ENCODE assay signal across 1 cellular context in the genomic region with DNA sequence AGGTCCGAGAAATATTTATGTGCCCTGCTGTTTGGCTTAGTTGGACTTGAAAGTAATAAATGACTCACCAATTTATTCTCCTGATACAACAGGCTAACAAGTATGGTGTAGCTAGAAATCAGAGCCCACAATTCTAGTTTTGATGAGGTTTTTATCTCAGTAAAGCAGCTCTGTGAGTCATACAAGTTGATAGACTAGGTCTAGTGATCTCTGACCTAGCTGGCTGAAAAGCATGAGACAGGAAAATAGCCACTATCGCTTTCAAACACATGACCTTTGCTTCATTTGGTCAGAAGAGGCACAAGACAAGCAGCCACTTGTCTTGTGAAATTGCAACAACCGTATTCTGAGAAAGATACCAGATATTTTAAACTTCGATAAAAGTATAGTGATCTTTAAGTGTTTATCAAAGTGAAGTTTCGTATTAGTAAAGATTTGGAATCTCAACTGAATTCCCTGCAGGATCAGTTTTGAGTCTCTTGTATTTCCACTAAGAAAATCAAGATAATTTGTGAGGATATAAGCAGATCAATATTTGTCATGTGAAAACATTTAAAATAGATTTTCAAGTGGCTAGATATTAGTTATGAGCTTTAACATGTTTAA.
TF ChIP-seq lines count a peak whose summit lies in the region.

No MANE protein-coding gene starts in this region.

TF ChIP-seq in HepG2, 621 proteins besides CTCF, POLR2A, EP300 and RAD21 (continued from another document and continues in another):
- TF ChIP-seq, protein P1, sequence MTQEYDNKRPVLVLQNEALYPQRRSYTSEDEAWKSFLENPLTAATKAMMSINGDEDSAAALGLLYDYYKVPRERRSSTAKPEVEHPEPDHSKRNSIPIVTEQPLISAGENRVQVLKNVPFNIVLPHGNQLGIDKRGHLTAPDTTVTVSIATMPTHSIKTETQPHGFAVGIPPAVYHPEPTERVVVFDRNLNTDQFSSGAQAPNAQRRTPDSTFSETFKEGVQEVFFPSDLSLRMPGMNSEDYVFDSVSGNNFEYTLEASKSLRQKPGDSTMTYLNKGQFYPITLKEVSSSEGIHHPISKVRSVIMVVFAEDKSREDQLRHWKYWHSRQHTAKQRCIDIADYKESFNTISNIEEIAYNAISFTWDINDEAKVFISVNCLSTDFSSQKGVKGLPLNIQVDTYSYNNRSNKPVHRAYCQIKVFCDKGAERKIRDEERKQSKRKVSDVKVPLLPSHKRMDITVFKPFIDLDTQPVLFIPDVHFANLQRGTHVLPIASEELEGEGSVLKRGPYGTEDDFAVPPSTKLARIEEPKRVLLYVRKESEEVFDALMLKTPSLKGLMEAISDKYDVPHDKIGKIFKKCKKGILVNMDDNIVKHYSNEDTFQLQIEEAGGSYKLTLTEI (CRISPR knock-in tag; conservative IDR thresholded peaks at IDR 0.05): no peak
- TF ChIP-seq IRF1 (CRISPR knock-in tag; IDR thresholded peaks at IDR 0.05; ENCODE audit: low read depth) (no peak), RELA (CRISPR knock-in tag; IDR thresholded peaks at IDR 0.05) (no peak), HMGXB3 (CRISPR knock-in tag; IDR thresholded peaks at IDR 0.05; ENCODE audit: borderline replicate concordance) (no peak), HDAC2 (CRISPR knock-in tag; IDR thresholded peaks at IDR 0.05) (peak; percentile 63; the same call in 1 of the 2 replicates), FUBP1 (CRISPR knock-in tag; IDR thresholded peaks at IDR 0.05; ENCODE audit: borderline replicate concordance) (no peak), ZNF879 (CRISPR knock-in tag; IDR thresholded peaks at IDR 0.05) (no peak), ZNF180 (CRISPR knock-in tag; IDR thresholded peaks at IDR 0.05; ENCODE audit: borderline replicate concordance, low read depth) (no peak), CHD2 (IDR thresholded peaks at IDR 0.05; ENCODE audit: low read depth, low read length) (no peak), HMGXB4 (CRISPR knock-in tag; IDR thresholded peaks at IDR 0.05; ENCODE audit: borderline replicate concordance in 1 of 2, low read depth in 1 of 2) (no peak), ZFP82 (CRISPR knock-in tag; IDR thresholded peaks at IDR 0.05; ENCODE audit: borderline replicate concordance) (no peak), ZNF7 (CRISPR knock-in tag; IDR thresholded peaks at IDR 0.05) (no peak), TAF15 (IDR thresholded peaks at IDR 0.05; ENCODE audit: low read depth, low read length, poor library complexity, severe bottlenecking) (no peak), SMAD9 (CRISPR knock-in tag; IDR thresholded peaks at IDR 0.05) (no peak), ZBTB4 (CRISPR knock-in tag; IDR thresholded peaks at IDR 0.05; ENCODE audit: borderline replicate concordance) (no peak), NR3C1 (CRISPR knock-in tag; IDR thresholded peaks at IDR 0.05) (no peak), ZNF232 (CRISPR knock-in tag; IDR thresholded peaks at IDR 0.05; ENCODE audit: borderline replicate concordance) (no peak), ZFP37 (CRISPR knock-in tag; IDR thresholded peaks at IDR 0.05; ENCODE audit: borderline replicate concordance) (no peak), NFKB2 (CRISPR knock-in tag; IDR thresholded peaks at IDR 0.05; ENCODE audit: borderline replicate concordance) (no peak), PCBP2 (optimal IDR thresholded peaks at IDR 0.05; ENCODE audit: low read depth, low read length, poor library complexity, severe bottlenecking) (no peak), NR1H2 (CRISPR knock-in tag; IDR thresholded peaks at IDR 0.05; ENCODE audit: borderline replicate concordance, low read depth) (no peak), THAP11 (CRISPR knock-in tag; IDR thresholded peaks at IDR 0.05) (peak; percentile 33; the same call in 1 of the 2 replicates), ZNF761 (CRISPR knock-in tag; conservative IDR thresholded peaks at IDR 0.05) (no peak)
- TF ChIP-seq, protein P2, sequence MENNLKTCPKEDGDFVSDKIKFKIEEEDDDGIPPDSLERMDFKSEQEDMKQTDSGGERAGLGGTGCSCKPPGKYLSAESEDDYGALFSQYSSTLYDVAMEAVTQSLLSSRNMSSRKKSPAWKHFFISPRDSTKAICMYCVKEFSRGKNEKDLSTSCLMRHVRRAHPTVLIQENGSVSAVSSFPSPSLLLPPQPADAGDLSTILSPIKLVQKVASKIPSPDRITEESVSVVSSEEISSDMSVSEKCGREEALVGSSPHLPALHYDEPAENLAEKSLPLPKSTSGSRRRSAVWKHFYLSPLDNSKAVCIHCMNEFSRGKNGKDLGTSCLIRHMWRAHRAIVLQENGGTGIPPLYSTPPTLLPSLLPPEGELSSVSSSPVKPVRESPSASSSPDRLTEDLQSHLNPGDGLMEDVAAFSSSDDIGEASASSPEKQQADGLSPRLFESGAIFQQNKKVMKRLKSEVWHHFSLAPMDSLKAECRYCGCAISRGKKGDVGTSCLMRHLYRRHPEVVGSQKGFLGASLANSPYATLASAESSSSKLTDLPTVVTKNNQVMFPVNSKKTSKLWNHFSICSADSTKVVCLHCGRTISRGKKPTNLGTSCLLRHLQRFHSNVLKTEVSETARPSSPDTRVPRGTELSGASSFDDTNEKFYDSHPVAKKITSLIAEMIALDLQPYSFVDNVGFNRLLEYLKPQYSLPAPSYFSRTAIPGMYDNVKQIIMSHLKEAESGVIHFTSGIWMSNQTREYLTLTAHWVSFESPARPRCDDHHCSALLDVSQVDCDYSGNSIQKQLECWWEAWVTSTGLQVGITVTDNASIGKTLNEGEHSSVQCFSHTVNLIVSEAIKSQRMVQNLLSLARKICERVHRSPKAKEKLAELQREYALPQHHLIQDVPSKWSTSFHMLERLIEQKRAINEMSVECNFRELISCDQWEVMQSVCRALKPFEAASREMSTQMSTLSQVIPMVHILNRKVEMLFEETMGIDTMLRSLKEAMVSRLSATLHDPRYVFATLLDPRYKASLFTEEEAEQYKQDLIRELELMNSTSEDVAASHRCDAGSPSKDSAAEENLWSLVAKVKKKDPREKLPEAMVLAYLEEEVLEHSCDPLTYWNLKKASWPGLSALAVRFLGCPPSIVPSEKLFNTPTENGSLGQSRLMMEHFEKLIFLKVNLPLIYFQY (CRISPR knock-in tag; IDR thresholded peaks at IDR 0.05; ENCODE audit: borderline replicate concordance): no peak
